Comparison of ENCODE assay signal across 11 cellular contexts in genomic region chr6:137921823-137922222, GRCh38. TPM values are rescaled to one million over a fixed set of nuclear protein-coding genes. Genes with fewer than 3 reads are reported as not detected.
DNase-seq lines count a peak whose midpoint lies in the region; ATAC-seq, FAIRE-seq and TF ChIP-seq lines count a peak whose summit lies in the region.
"Had no signal": no experiment of that assay in that cellular context is flagged by ENCODE, and none has a peak within 500 bp of the region (broad histone marks: within the 10 kb centered on the region; RNA-seq: fewer than 3 reads in every experiment).

No MANE protein-coding gene starts in this region.

- WGBS in liver, result 90% methylated on average over 5 of the region's 5 CpGs

- no peaks in the 10 kb centered on the region for H3K9me3 ChIP-seq in liver (ENCODE audit: control insufficient read depth in 4 of 4, low read length in 3 of 4)

- no peak overlapping the region for H3K9ac ChIP-seq in liver (ENCODE audit: low read depth in 1 of 2, low read length in 2 of 2)

- TF ChIP-seq CTCF in liver (IDR thresholded peaks at IDR 0.05; ENCODE audit: low read depth, low read length, missing input control), result peak; percentile 9

- H3K27me3 ChIP-seq in liver (ENCODE audit: control insufficient read depth in 4 of 4, insufficient read depth in 4 of 4, low read length in 3 of 4), result no peaks in the 10 kb centered on the region

- ATAC-seq in GM21447 (IDR thresholded peaks at IDR 0.05; ENCODE audit: unreplicated experiment), result peak; percentile 42
- no peak for ATAC-seq in HG03095 (IDR thresholded peaks at IDR 0.05; ENCODE audit: unreplicated experiment)
- no peak for ATAC-seq in GM21515 (IDR thresholded peaks at IDR 0.05; ENCODE audit: unreplicated experiment)

- peak; percentile 93 for FAIRE-seq in GM12891 (lab: Jason Lieb, UNC)

- DNase-seq in GM12891 (ENCODE audit: insufficient read length, low spot score) (no peak), Kasumi-1 (lab: John Stamatoyannopoulos, UW) (peak; percentile 34 to 48), SHP77 treated with DMSO at 0.1 percent for 48 hours (lab: John Stamatoyannopoulos, UW) (no peak)
- DNase-seq: activated T-cell treated with anti-CD3 and anti-CD28 coated beads, Interleukin-2, amount 50 U/mL, for 48 hours; dermis blood vessel endothelial cell; GF-D8; NCI-H2171 had no signal

- H3K4me3 ChIP-seq in liver (ENCODE audit: low read depth in 1 of 3, low read length in 3 of 3), result no peak overlapping the region

- TF ChIP-seq RAD21 in liver (IDR thresholded peaks at IDR 0.05), result peak in 1 of 2 donors; percentile 9

- H3K4me1 ChIP-seq in liver (ENCODE audit: control insufficient read depth in 4 of 4, insufficient read depth in 4 of 4, low read length in 3 of 4), result no peaks in the 10 kb centered on the region

- no peak overlapping the region for H3K27ac ChIP-seq in liver (ENCODE audit: low read depth in 1 of 2, low read length in 2 of 2)

- H3K36me3 ChIP-seq in liver (ENCODE audit: control insufficient read depth in 4 of 4, insufficient read depth in 3 of 4, low read depth in 1 of 4, low read length in 3 of 4), result no peaks in the 10 kb centered on the region

- no peak for TF ChIP-seq POLR2A in GM12891 (IDR thresholded peaks at IDR 0.05; ENCODE audit: low read depth, low read length)

TF ChIP-seq in GM12891, 5 proteins besides CTCF, POLR2A, EP300 and RAD21:
- TF ChIP-seq POU2F2 (IDR thresholded peaks at IDR 0.05; ENCODE audit: low read depth, low read length) (no peak), SPI1 (IDR thresholded peaks at IDR 0.05; ENCODE audit: low read depth, low read length) (peak; percentile 49)

TF ChIP-seq in liver, 16 proteins besides CTCF, POLR2A, EP300 and RAD21:
- TF ChIP-seq, protein P1, sequence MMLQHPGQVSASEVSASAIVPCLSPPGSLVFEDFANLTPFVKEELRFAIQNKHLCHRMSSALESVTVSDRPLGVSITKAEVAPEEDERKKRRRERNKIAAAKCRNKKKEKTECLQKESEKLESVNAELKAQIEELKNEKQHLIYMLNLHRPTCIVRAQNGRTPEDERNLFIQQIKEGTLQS (IDR thresholded peaks at IDR 0.05), result no peak
- TF ChIP-seq HNF4G (IDR thresholded peaks at IDR 0.05) (no peak), FOXA1 (IDR thresholded peaks at IDR 0.05) (no peak), EGR1 (IDR thresholded peaks at IDR 0.05; ENCODE audit: low read depth in 2 of 2) (no peak), SP1 (IDR thresholded peaks at IDR 0.05) (no peak), FOXA2 (IDR thresholded peaks at IDR 0.05) (no peak), YY1 (IDR thresholded peaks at IDR 0.05) (no peak), TAF1 (conservative IDR thresholded peaks at IDR 0.05) (no peak), HNF4A (conservative IDR thresholded peaks at IDR 0.05) (no peak), GABPA (IDR thresholded peaks at IDR 0.05 in 1 of 2, conservative IDR thresholded peaks at IDR 0.05 in 1 of 2) (no peak), RXRA (IDR thresholded peaks at IDR 0.05) (no peak), NR2F2 (IDR thresholded peaks at IDR 0.05) (no peak), JUND (IDR thresholded peaks at IDR 0.05) (no peak)
- TF ChIP-seq, protein P2, sequence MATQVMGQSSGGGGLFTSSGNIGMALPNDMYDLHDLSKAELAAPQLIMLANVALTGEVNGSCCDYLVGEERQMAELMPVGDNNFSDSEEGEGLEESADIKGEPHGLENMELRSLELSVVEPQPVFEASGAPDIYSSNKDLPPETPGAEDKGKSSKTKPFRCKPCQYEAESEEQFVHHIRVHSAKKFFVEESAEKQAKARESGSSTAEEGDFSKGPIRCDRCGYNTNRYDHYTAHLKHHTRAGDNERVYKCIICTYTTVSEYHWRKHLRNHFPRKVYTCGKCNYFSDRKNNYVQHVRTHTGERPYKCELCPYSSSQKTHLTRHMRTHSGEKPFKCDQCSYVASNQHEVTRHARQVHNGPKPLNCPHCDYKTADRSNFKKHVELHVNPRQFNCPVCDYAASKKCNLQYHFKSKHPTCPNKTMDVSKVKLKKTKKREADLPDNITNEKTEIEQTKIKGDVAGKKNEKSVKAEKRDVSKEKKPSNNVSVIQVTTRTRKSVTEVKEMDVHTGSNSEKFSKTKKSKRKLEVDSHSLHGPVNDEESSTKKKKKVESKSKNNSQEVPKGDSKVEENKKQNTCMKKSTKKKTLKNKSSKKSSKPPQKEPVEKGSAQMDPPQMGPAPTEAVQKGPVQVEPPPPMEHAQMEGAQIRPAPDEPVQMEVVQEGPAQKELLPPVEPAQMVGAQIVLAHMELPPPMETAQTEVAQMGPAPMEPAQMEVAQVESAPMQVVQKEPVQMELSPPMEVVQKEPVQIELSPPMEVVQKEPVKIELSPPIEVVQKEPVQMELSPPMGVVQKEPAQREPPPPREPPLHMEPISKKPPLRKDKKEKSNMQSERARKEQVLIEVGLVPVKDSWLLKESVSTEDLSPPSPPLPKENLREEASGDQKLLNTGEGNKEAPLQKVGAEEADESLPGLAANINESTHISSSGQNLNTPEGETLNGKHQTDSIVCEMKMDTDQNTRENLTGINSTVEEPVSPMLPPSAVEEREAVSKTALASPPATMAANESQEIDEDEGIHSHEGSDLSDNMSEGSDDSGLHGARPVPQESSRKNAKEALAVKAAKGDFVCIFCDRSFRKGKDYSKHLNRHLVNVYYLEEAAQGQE (IDR thresholded peaks at IDR 0.05), result no peak
- TF ChIP-seq, protein P3, sequence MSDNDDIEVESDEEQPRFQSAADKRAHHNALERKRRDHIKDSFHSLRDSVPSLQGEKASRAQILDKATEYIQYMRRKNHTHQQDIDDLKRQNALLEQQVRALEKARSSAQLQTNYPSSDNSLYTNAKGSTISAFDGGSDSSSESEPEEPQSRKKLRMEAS (IDR thresholded peaks at IDR 0.05), result no peak
- TF ChIP-seq, protein P4, sequence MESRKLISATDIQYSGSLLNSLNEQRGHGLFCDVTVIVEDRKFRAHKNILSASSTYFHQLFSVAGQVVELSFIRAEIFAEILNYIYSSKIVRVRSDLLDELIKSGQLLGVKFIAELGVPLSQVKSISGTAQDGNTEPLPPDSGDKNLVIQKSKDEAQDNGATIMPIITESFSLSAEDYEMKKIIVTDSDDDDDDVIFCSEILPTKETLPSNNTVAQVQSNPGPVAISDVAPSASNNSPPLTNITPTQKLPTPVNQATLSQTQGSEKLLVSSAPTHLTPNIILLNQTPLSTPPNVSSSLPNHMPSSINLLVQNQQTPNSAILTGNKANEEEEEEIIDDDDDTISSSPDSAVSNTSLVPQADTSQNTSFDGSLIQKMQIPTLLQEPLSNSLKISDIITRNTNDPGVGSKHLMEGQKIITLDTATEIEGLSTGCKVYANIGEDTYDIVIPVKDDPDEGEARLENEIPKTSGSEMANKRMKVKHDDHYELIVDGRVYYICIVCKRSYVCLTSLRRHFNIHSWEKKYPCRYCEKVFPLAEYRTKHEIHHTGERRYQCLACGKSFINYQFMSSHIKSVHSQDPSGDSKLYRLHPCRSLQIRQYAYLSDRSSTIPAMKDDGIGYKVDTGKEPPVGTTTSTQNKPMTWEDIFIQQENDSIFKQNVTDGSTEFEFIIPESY (IDR thresholded peaks at IDR 0.05), result no peak
TF ChIP-seq in liver: peak in this region for 0.

RNA-seq across cellular contexts. Expression of gene TNFAIP3, which starts 54.8 kb away (rescaled TPM):
- polyA plus RNA-seq in GM12891 (2012; ENCODE audit: low read depth, missing spikeins), result 120 TPM
- total RNA-seq in liver, result 1 to 10 TPM; 4.5 to 8.0 TPM
- 1 to 10 TPM; 5.4 to 7.9 TPM for polyA plus RNA-seq in liver

Comparison
In these comparisons a context has a peak if more than half of its experiments do, and no peak if none do; other contexts are left out.
1. DNase-seq: peak in Kasumi-1 (2 of 2); none in GM12891 (single experiment) and SHP77 treated with DMSO at 0.1 percent for 48 hours (single experiment).